9 cellular contexts compared by ENCODE assay signal in the genomic region with DNA sequence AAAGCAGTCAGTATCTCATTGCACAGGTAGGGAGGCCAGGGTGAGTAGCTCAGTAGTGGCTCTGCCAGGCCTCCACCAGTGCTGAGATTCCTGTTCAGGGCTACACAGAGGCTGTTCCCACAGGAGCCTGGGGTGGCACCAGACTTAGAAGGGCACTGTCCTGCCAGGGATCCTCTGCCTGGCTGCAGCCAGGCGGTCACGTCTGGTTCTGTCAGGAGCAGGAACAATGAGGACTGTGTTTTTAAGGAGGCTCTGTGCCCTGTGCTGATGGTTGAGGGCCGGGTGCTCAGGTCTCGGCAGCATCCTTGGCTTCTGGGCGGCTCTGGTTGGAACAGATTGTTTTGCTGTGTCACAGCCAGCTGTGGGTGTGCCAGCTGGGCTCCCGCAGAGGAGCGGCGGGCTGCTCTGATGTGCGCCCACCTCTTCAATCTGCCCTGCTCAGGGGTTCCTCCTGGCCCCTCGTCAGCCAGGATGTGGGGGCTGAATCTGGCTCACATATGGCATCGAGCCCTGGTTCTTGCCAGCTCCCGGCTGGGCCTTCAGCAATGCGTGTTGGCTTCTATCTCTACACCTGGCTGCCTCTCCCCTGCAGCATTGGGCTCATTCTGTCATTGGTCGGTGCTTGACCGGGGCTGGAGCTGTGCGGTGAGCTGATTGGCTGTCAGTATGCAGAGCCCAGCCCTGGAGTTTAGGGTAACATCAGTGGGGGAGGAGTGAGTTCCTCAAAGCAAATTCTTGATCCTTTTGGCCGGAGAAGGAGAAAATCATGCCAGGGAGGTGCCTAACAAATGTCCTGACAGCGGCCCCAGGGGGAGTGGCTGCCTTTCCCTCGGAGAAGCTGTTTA. TPM values are rescaled to one million over a fixed set of nuclear protein-coding genes. Genes with fewer than 3 reads are reported as not detected.
A peak's percentile ranks its signal among the peaks of the same experiment; 100 is the strongest.
DNase-seq lines count a peak whose midpoint lies in the region; ATAC-seq and TF ChIP-seq lines count a peak whose summit lies in the region.
"Had no signal": no experiment of that assay in that cellular context is flagged by ENCODE, and none has a peak within 500 bp of the region (broad histone marks: within the 10 kb centered on the region; RNA-seq: fewer than 3 reads in every experiment).

No MANE protein-coding gene starts in this region.

- no peaks in the 10 kb centered on the region for H3K36me3 ChIP-seq in testis (ENCODE audit: low read depth, missing control alignments)
- H3K36me3 ChIP-seq in HAP-1 (replicated peaks) = peaks cover 22% of the 10 kb centered on the region

- H3K27me3 ChIP-seq in testis = no peaks in the 10 kb centered on the region
- H3K27me3 ChIP-seq in HAP-1 (ENCODE audit: low read depth) = no peaks in the 10 kb centered on the region

- DNase-seq in NCI-H510A treated with DMSO at 0.1 percent for 48 hours (lab: John Stamatoyannopoulos, UW) (peak; percentile 46), NCI-H510A (lab: John Stamatoyannopoulos, UW) (no peak), cerebellar nuclear complex (lab: John Stamatoyannopoulos, UW) (peak; percentile 84 to 93), left kidney (ENCODE audit: low read depth, low spot score) (peak; percentile 87), testis (peak; percentile 81), HAP-1 (ENCODE audit: low spot score in 2 of 2) (no peak)
- no peak for DNase-seq in stimulated activated CD4-positive, alpha-beta T cell treated with anti-CD3 and anti-CD28 coated beads, Interleukin-12 subunit alpha, Interleukin-12 subunit beta, amount 100 ng/mL, for 4 hours

- ATAC-seq in HG03135 (IDR thresholded peaks at IDR 0.05; ENCODE audit: unreplicated experiment) = no peak

- WGBS in testis, 2 donors = 19 to 30% methylated on average over 13 to 19 of the region's 19 CpGs

- no peak for TF ChIP-seq CTCF in testis (IDR thresholded peaks at IDR 0.05)

- intact Hi-C loops in testis (cut with DNase I; ENCODE audit: low total_unique reads) = no loop called here

- no peaks in the 10 kb centered on the region for H3K9me3 ChIP-seq in testis
- H3K9me3 ChIP-seq in HAP-1 = no peaks in the 10 kb centered on the region

- peak overlapping the region; percentile 31 to 43 for H3K27ac ChIP-seq in testis

- peaks cover 11% of the 10 kb centered on the region for H3K4me1 ChIP-seq in testis
- no peaks in the 10 kb centered on the region for H3K4me1 ChIP-seq in HAP-1

- in situ Hi-C loops in HAP-1 (cut with MboI; ENCODE audit: low sequenced_read_pairs) = no loop called here

- TF ChIP-seq POLR2A in testis (IDR thresholded peaks at IDR 0.05) = no peak

- H3K4me3 ChIP-seq in testis (no peak overlapping the region), HAP-1 (no peak overlapping the region)

RNA-seq across cellular contexts. Expression of a gene that starts 41.2 kb away (rescaled TPM):
- under 1 TPM; 0.74 to 0.87 TPM for total RNA-seq in testis
- 0.91 TPM for polyA plus RNA-seq in testis (ENCODE audit: insufficient read depth, low read depth, low replicate concordance)
- total RNA-seq: A172 had no signal

Comparison
In these comparisons a context has a peak if more than half of its experiments do, and no peak if none do; other contexts are left out.
1. DNase-seq: peak in NCI-H510A treated with DMSO at 0.1 percent for 48 hours (single experiment), cerebellar nuclear complex (2 of 2), left kidney (single experiment) and testis (single experiment); none in NCI-H510A (single experiment), stimulated activated CD4-positive, alpha-beta T cell treated with anti-CD3 and anti-CD28 coated beads, Interleukin-12 subunit alpha, Interleukin-12 subunit beta, amount 100 ng/mL, for 4 hours (single experiment) and HAP-1 (0 of 2).